Comparison of ENCODE assay signal across 14 cellular contexts in the genomic region with DNA sequence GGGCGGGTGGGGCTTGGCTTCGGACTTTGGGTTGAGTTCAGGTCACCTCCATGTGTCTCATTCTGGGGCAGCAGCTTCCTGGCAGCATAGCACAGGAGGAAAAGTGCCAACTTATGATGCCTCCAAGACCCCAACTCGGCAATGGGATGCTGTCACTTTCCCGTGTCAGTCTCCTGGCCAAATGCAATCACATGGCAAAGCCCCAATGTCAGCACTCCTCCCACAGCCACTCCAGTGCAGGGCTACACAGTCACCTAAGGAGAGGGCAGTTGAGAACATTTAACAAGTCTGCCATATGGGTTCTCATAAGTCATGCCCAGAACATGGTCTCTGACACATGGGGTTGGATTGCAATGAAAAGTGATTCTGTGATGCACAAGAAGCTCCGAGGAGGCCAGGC. TPM values are rescaled to one million over a fixed set of nuclear protein-coding genes. Genes with fewer than 3 reads are reported as not detected.
DNase-seq lines count a peak whose midpoint lies in the region; ATAC-seq and TF ChIP-seq lines count a peak whose summit lies in the region.
"Had no signal": no experiment of that assay in that cellular context is flagged by ENCODE, and none has a peak within 500 bp of the region (broad histone marks: within the 10 kb centered on the region; RNA-seq: fewer than 3 reads in every experiment).

No MANE protein-coding gene starts in this region.

- H3K4me3 Mint-ChIP-seq in activated naive CD4-positive, alpha-beta T cell treated with anti-CD3 and anti-CD28 coated beads for 36 hours = no peak overlapping the region
- H3K4me3 Mint-ChIP-seq: activated naive CD8-positive, alpha-beta T cell treated with anti-CD3 and anti-CD28 coated beads for 36 hours; immature natural killer cell had no signal

- H3K9me3 ChIP-seq in esophagus squamous epithelium (no peaks in the 10 kb centered on the region), lower lobe of right lung (no peaks in the 10 kb centered on the region), vagina (no peaks in the 10 kb centered on the region)
- H3K9me3 ChIP-seq: BE2C, testis had no signal

- no peak for TF ChIP-seq POLR2A in esophagus squamous epithelium (IDR thresholded peaks at IDR 0.05)
- TF ChIP-seq POLR2A in vagina (IDR thresholded peaks at IDR 0.05) = no peak

- WGBS in esophagus squamous epithelium, 2 donors = 20 to 64% methylated on average over 2 to 3 of the region's 5 CpGs

- H3K27ac ChIP-seq in esophagus squamous epithelium = peak overlapping the region; percentile 53 to 92 (median 83)
- no peak overlapping the region for H3K27ac ChIP-seq in lower lobe of right lung
- H3K27ac ChIP-seq in vagina = no peak overlapping the region
- H3K27ac ChIP-seq: testis had no signal

- DNase-seq in Daoy (ENCODE audit: low read depth) (peak; percentile 27), RPMI7951 (ENCODE audit: low read depth) (peak; percentile 56), esophagus squamous epithelium (lab: John Stamatoyannopoulos, UW) (no peak), lower lobe of right lung (no peak), vagina (ENCODE audit: extremely low spot score in 2 of 2) (no peak)
- no peak for DNase-seq in stimulated activated naive CD8-positive, alpha-beta T cell treated with anti-CD3 and anti-CD28 coated beads, Interleukin-15, Interleukin-2, amounts not matched to agents 100 U/mL and 50 U/mL, for 24 hours
- no peak for DNase-seq in activated naive CD4-positive, alpha-beta T cell treated with anti-CD3 and anti-CD28 coated beads for 36 hours
- DNase-seq: activated CD4-positive, CD25-positive, alpha-beta regulatory T cell; activated naive CD8-positive, alpha-beta T cell treated with anti-CD3 and anti-CD28 coated beads for 36 hours; activated T-cell treated with anti-CD3 and anti-CD28 coated beads for 4 hours; BE2C; immature natural killer cell; testis had no signal

- peaks cover 25 to 97% (median 62%) of the 10 kb centered on the region in 3 donors for H3K4me1 ChIP-seq in esophagus squamous epithelium
- H3K4me1 ChIP-seq in lower lobe of right lung = peaks cover 51% of the 10 kb centered on the region
- peaks cover 43% of the 10 kb centered on the region for H3K4me1 ChIP-seq in vagina

- no peaks in the 10 kb centered on the region for H3K27me3 ChIP-seq in esophagus squamous epithelium
- H3K27me3 ChIP-seq in lower lobe of right lung (ENCODE audit: low read depth) = no peaks in the 10 kb centered on the region
- H3K27me3 ChIP-seq in vagina = no peaks in the 10 kb centered on the region
- H3K27me3 ChIP-seq: BE2C, testis had no signal

- H3K9me3 Mint-ChIP-seq in activated naive CD4-positive, alpha-beta T cell treated with anti-CD3 and anti-CD28 coated beads for 36 hours = no peaks in the 10 kb centered on the region
- H3K9me3 Mint-ChIP-seq: activated naive CD8-positive, alpha-beta T cell treated with anti-CD3 and anti-CD28 coated beads for 36 hours; immature natural killer cell had no signal

- peaks cover 16% of the 10 kb centered on the region for H3K36me3 Mint-ChIP-seq in activated naive CD4-positive, alpha-beta T cell treated with anti-CD3 and anti-CD28 coated beads for 36 hours (ENCODE audit: low read depth)

- intact Hi-C loops in esophagus squamous epithelium (cut with DNase I) (no loop called here), lower lobe of right lung (cut with DNase I) (no loop called here), vagina (cut with DNase I) (no loop called here)
- intact Hi-C loops in activated naive CD4-positive, alpha-beta T cell treated with anti-CD3 and anti-CD28 coated beads for 36 hours (cut with micrococcal nuclease) = no loop called here

- H3K4me3 ChIP-seq in esophagus squamous epithelium = no peak overlapping the region
- no peak overlapping the region for H3K4me3 ChIP-seq in lower lobe of right lung
- H3K4me3 ChIP-seq in vagina = no peak overlapping the region
- H3K4me3 ChIP-seq: testis had no signal

- H3K4me1 Mint-ChIP-seq in activated naive CD4-positive, alpha-beta T cell treated with anti-CD3 and anti-CD28 coated beads for 36 hours (ENCODE audit: low read depth) = peaks cover 20% of the 10 kb centered on the region

- H3K36me3 ChIP-seq in esophagus squamous epithelium = peaks cover 6 to 46% (median 15%) of the 10 kb centered on the region in 3 donors
- peaks cover 11% of the 10 kb centered on the region for H3K36me3 ChIP-seq in lower lobe of right lung
- peaks cover 0 to 13% of the 10 kb centered on the region in 2 donors for H3K36me3 ChIP-seq in vagina

- no peak overlapping the region for H3K27ac Mint-ChIP-seq in activated naive CD4-positive, alpha-beta T cell treated with anti-CD3 and anti-CD28 coated beads for 36 hours
- H3K27ac Mint-ChIP-seq: activated naive CD8-positive, alpha-beta T cell treated with anti-CD3 and anti-CD28 coated beads for 36 hours had no signal

- CTCF ChIA-PET in activated naive CD4-positive, alpha-beta T cell treated with anti-CD3 and anti-CD28 coated beads for 36 hours (lab: Charles Lee) = interaction anchor here (0.6 kb wide), 1 partner anchor 158 kb away, joined by 3 read pairs; no protein-coding TSS in a partner anchor

- TF ChIP-seq CTCF in esophagus squamous epithelium (IDR thresholded peaks at IDR 0.05) (no peak), lower lobe of right lung (IDR thresholded peaks at IDR 0.05) (no peak), vagina (IDR thresholded peaks at IDR 0.05) (no peak)

- H3K27me3 Mint-ChIP-seq in activated naive CD4-positive, alpha-beta T cell treated with anti-CD3 and anti-CD28 coated beads for 36 hours (ENCODE audit: low read depth) = no peaks in the 10 kb centered on the region
- H3K27me3 Mint-ChIP-seq: activated naive CD8-positive, alpha-beta T cell treated with anti-CD3 and anti-CD28 coated beads for 36 hours had no signal

- peak; percentile 6 to 18 for ATAC-seq in lower lobe of right lung
- ATAC-seq in stimulated activated naive CD8-positive, alpha-beta T cell treated with anti-CD3 and anti-CD28 coated beads, Interleukin-15, Interleukin-2, amounts not matched to agents 100 U/mL and 50 U/mL, for 24 hours = no peak
- ATAC-seq in HG03025 (IDR thresholded peaks at IDR 0.05; ENCODE audit: low FRiP score, unreplicated experiment) = no peak

RNA-seq across cellular contexts. Expression of a gene that starts 26.7 kb away (rescaled TPM):
- total RNA-seq in Daoy (2014; rRNA removed; shearing (Covaris generic)) = 26.0 and 27.4 TPM in 2 replicates
- total RNA-seq in RPMI7951 (2014; rRNA removed; shearing (Covaris generic)) = 29.5 and 37.6 TPM in 2 replicates
- 10 to 100 TPM; 24.8 to 44.0 (median 34.8) TPM for total RNA-seq in esophagus squamous epithelium
- 29.1 TPM for total RNA-seq in lower lobe of right lung
- total RNA-seq in activated naive CD4-positive, alpha-beta T cell treated with anti-CD3 and anti-CD28 coated beads for 36 hours = 10 to 100 TPM; 11.4 to 14.1 TPM
- total RNA-seq in vagina = 39.5 TPM

Comparison
In these comparisons a context has a peak if more than half of its experiments do, and no peak if none do; other contexts are left out.
1. DNase-seq: peak in Daoy (single experiment) and RPMI7951 (single experiment); none in esophagus squamous epithelium (single experiment), lower lobe of right lung (single experiment), stimulated activated naive CD8-positive, alpha-beta T cell treated with anti-CD3 and anti-CD28 coated beads, Interleukin-15, Interleukin-2, amounts not matched to agents 100 U/mL and 50 U/mL, for 24 hours (single experiment), activated naive CD4-positive, alpha-beta T cell treated with anti-CD3 and anti-CD28 coated beads for 36 hours (single experiment) and vagina (0 of 2).
2. H3K27ac ChIP-seq: peak in esophagus squamous epithelium (4 of 4); none in lower lobe of right lung (single experiment) and vagina (single experiment).
3. ATAC-seq: peak in lower lobe of right lung (2 of 2); none in stimulated activated naive CD8-positive, alpha-beta T cell treated with anti-CD3 and anti-CD28 coated beads, Interleukin-15, Interleukin-2, amounts not matched to agents 100 U/mL and 50 U/mL, for 24 hours (single experiment) and HG03025 (single experiment).